Comparison of ENCODE assay signal across 11 cellular contexts in genomic region chr5:32163785-32164184, GRCh38. TPM values are rescaled to one million over a fixed set of nuclear protein-coding genes. Genes with fewer than 3 reads are reported as not detected.
DNase-seq lines count a peak whose midpoint lies in the region; ATAC-seq, FAIRE-seq and TF ChIP-seq lines count a peak whose summit lies in the region.
"Had no signal": no experiment of that assay in that cellular context is flagged by ENCODE, and none has a peak within 500 bp of the region (broad histone marks: within the 10 kb centered on the region; RNA-seq: fewer than 3 reads in every experiment).

No MANE protein-coding gene starts in this region.

- no peak overlapping the region for H2BK12ac ChIP-seq in neuronal stem cell (ENCODE audit: low read length)

- H3K14ac ChIP-seq in neuronal stem cell (ENCODE audit: low read length), result no peak overlapping the region

- peaks cover 6% of the 10 kb centered on the region for H3K79me1 ChIP-seq in neuronal stem cell (ENCODE audit: low read depth, low read length)

- peaks cover 0 to 15% of the 10 kb centered on the region in 2 donors for H3K9me3 ChIP-seq in neuronal stem cell (replicated peaks in 1 of 2; ENCODE audit: control insufficient read depth in 2 of 2, insufficient read depth in 1 of 2, low read depth in 1 of 2, low read length in 2 of 2)
- H3K9me3 ChIP-seq: HAP-1 had no signal

- H3K4me1 Mint-ChIP-seq in memory B cell, result peaks cover 12% of the 10 kb centered on the region

- no peak overlapping the region for H2AFZ ChIP-seq in neuronal stem cell (ENCODE audit: low read length)

- no peak overlapping the region for H2AK5ac ChIP-seq in neuronal stem cell (ENCODE audit: low read depth, low read length)

- H2BK5ac ChIP-seq in neuronal stem cell (ENCODE audit: low read length), result no peak overlapping the region

- H3K36me3 ChIP-seq in neuronal stem cell (replicated peaks in 1 of 2; ENCODE audit: control insufficient read depth in 2 of 2, insufficient read depth in 2 of 2, low read length in 2 of 2), result peaks cover 7 to 80% of the 10 kb centered on the region in 2 donors

- H3K9ac ChIP-seq in neuronal stem cell (ENCODE audit: low read depth, low read length, poor library complexity), result no peak overlapping the region

- DNase-seq in memory B cell (ENCODE audit: low spot score in 2 of 2), result no peak
- no peak for DNase-seq in GM12892 (ENCODE audit: insufficient read length)
- no peak for DNase-seq in NCI-H82 treated with DMSO at 0.1 percent for 48 hours (lab: John Stamatoyannopoulos, UW; ENCODE audit: unreplicated experiment)
- DNase-seq in neuronal stem cell (ENCODE audit: low spot score), result no peak
- no peak for DNase-seq in stimulated activated naive CD4-positive, alpha-beta T cell treated with Interleukin-2 at 50 U/mL for 16 hours (lab: John Stamatoyannopoulos, UW)
- DNase-seq: NCI-H1694 had no signal

- H3K4me3 Mint-ChIP-seq in memory B cell, result peak overlapping the region; percentile 43
- H3K4me3 Mint-ChIP-seq: type B pancreatic cell had no signal

- no peak overlapping the region for H3K23ac ChIP-seq in neuronal stem cell (ENCODE audit: low read depth, low read length, poor library complexity)

- WGBS in neuronal stem cell (ENCODE audit: extremely low coverage in 2 of 2, insufficient read length in 2 of 2, insufficient replicate concordance in 1 of 2), 2 donors, result no CpG with 5 or more reads among the region's 2 CpGs

- H3K4me1 ChIP-seq in neuronal stem cell (ENCODE audit: control insufficient read depth in 2 of 2, insufficient read depth in 1 of 2, low read depth in 1 of 2, low read length in 2 of 2), result no peaks in the 10 kb centered on the region

- H3K4ac ChIP-seq in neuronal stem cell (ENCODE audit: low read length), result no peak overlapping the region

- no peak overlapping the region for H3K4me2 ChIP-seq in neuronal stem cell (ENCODE audit: insufficient read depth, low read length, poor library complexity, severe bottlenecking)

- peak overlapping the region; percentile 74 for H3K27ac Mint-ChIP-seq in memory B cell
- H3K27ac Mint-ChIP-seq: type B pancreatic cell had no signal

- H3K27ac ChIP-seq in neuronal stem cell (replicated peaks; ENCODE audit: low read length), result no peak overlapping the region

- H3K4me3 ChIP-seq in neuronal stem cell (ENCODE audit: low read length in 2 of 2), result no peak overlapping the region
- H3K4me3 ChIP-seq: HAP-1 had no signal

- no peak overlapping the region for H2BK15ac ChIP-seq in neuronal stem cell (ENCODE audit: low read length)

- no peak for FAIRE-seq in GM12892 (lab: Jason Lieb, UNC)

- peaks cover 13% of the 10 kb centered on the region for H3K36me3 Mint-ChIP-seq in memory B cell

- H2BK120ac ChIP-seq in neuronal stem cell (ENCODE audit: low read depth, low read length), result no peak overlapping the region

- ATAC-seq in GM18505 (IDR thresholded peaks at IDR 0.05; ENCODE audit: unreplicated experiment), result peak; percentile 47
- peak; percentile 51 for ATAC-seq in GM21515 (IDR thresholded peaks at IDR 0.05; ENCODE audit: unreplicated experiment)
- ATAC-seq in HG03520 (IDR thresholded peaks at IDR 0.05; ENCODE audit: unreplicated experiment), result peak; percentile 52
- peak; percentile 29 for ATAC-seq in memory B cell (ENCODE audit: low read depth)

- TF ChIP-seq POLR2A in GM18505 (IDR thresholded peaks at IDR 0.05; ENCODE audit: borderline replicate concordance, extremely low read depth, insufficient read depth, insufficient read length), result no peak
- no peak for TF ChIP-seq POLR2A in GM12892 (IDR thresholded peaks at IDR 0.05; ENCODE audit: low read depth, low read length)

- no peak overlapping the region for H3K18ac ChIP-seq in neuronal stem cell (ENCODE audit: low read length)

- no peaks in the 10 kb centered on the region for H3K27me3 ChIP-seq in neuronal stem cell (ENCODE audit: control insufficient read depth in 3 of 3, insufficient read depth in 3 of 3, low read depth in 1 of 3, low read length in 3 of 3)

- H3K9me3 Mint-ChIP-seq in memory B cell, result no peaks in the 10 kb centered on the region
- H3K9me3 Mint-ChIP-seq: type B pancreatic cell had no signal

- no peak overlapping the region for H4K8ac ChIP-seq in neuronal stem cell (ENCODE audit: low read depth, low read length)

- no peaks in the 10 kb centered on the region for H3K27me3 Mint-ChIP-seq in memory B cell
- H3K27me3 Mint-ChIP-seq: type B pancreatic cell had no signal

- H4K91ac ChIP-seq in neuronal stem cell (ENCODE audit: low read depth, low read length, poor library complexity), result no peak overlapping the region

RNA-seq across cellular contexts. Expression of gene GOLPH3, which starts 10.3 kb away (rescaled TPM):
- 34.6 TPM for polyA plus RNA-seq in GM12892 (2012; ENCODE audit: missing spikeins)
- 61.8 TPM for polyA plus RNA-seq in neuronal stem cell (2013, experiment 1 of 2)
- polyA plus RNA-seq in neuronal stem cell (2013, experiment 2 of 2), result 60.8 TPM
